In the genomic region with DNA sequence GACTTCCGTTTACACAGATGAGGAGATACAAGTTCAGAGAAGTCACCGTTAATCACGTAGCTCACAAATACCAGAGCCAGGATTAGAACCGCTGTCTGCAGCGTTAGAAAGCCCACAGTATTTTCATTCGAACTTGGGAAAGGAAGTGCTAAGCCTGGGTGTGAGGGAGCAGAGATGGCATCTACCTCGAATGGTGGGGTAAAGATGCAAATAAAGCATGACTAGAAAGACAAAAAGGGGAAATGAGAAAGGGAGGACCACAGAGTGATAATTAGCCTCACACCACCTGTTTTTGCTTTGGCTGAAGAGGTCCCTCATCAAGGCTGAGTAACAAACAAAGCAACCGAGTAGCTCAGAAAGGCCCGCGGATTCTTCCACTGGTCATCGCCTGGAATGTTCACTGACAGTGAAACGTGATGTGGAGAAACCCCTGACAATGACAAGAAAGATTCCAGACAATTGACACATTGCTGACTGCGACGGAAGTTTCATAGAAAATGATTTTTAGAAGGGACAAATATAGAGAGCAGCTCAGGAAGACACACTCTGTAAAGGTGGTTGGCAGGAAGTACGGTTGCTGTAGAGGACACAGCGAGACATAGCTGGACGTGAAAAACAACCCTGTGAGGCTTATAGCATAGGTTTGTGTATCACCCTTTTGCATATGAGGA, we compare ENCODE assay signal across 9 cellular contexts. TPM values are rescaled to one million over a fixed set of nuclear protein-coding genes. Genes with fewer than 3 reads are reported as not detected.
A peak's percentile ranks its signal among the peaks of the same experiment; 100 is the strongest.
DNase-seq lines count a peak whose midpoint lies in the region; ATAC-seq, FAIRE-seq and TF ChIP-seq lines count a peak whose summit lies in the region.
"Had no signal": no experiment of that assay in that cellular context is flagged by ENCODE, and none has a peak within 500 bp of the region (broad histone marks: within the 10 kb centered on the region; RNA-seq: fewer than 3 reads in every experiment).

No MANE protein-coding gene starts in this region.

- peaks cover 1% of the 10 kb centered on the region for H3K27me3 Mint-ChIP-seq in IgD-negative memory B cell

- WGBS in stomach, 5 donors = 71 to 75% (median 74%) methylated on average over 17 of the region's 17 CpGs
- 70 to 74% (median 74%) methylated on average over 17 of the region's 17 CpGs for WGBS in small intestine, 3 donors

- CTCF ChIA-PET in RWPE1 (lab: Yijun Ruan, JAX) = interaction anchor here (0.6 kb wide), 1 partner anchor 246 kb away, joined by 4 read pairs; no protein-coding TSS in a partner anchor

- FAIRE-seq in small intestine (lab: Jason Lieb, UNC) = no peak

- POLR2A ChIA-PET in RWPE1 (lab: Yijun Ruan, JAX; ENCODE audit: low non-redundant PET) = no interaction called here

- ATAC-seq in GM18870 (IDR thresholded peaks at IDR 0.05; ENCODE audit: unreplicated experiment) = peak; percentile 92
- peak; percentile 84 for ATAC-seq in HG02588 (IDR thresholded peaks at IDR 0.05; ENCODE audit: unreplicated experiment)
- peak; percentile 77 for ATAC-seq in mucosa of descending colon

- peak overlapping the region; percentile 75 to 91 (median 85) for H3K4me3 Mint-ChIP-seq in IgD-negative memory B cell

- no peak for TF ChIP-seq POLR2A in stomach (IDR thresholded peaks at IDR 0.05)

- intact Hi-C loops in mucosa of descending colon (cut with DNase I, micrococcal nuclease) = no loop called here
- intact Hi-C loops in stomach (cut with DNase I; ENCODE audit: low total_unique reads) = no loop called here

- H3K36me3 ChIP-seq in mucosa of descending colon (ENCODE audit: low read depth) (no peaks in the 10 kb centered on the region), stomach (no peaks in the 10 kb centered on the region), small intestine (ENCODE audit: control insufficient read depth in 2 of 2, insufficient read depth in 2 of 2, low read length in 2 of 2) (no peaks in the 10 kb centered on the region)

- H3K4me3 ChIP-seq in mucosa of descending colon (no peak overlapping the region), stomach (no peak overlapping the region), small intestine (ENCODE audit: low read depth in 1 of 2, low read length in 2 of 2) (no peak overlapping the region)

- H3K27ac ChIP-seq in RWPE1 (no peak overlapping the region), stomach (peak overlapping the region in 2 of 5 donors; percentile 14 to 36), small intestine (ENCODE audit: low read depth in 1 of 2, low read length in 1 of 2) (peak overlapping the region in 1 of 2 donors; percentile 57)

- H3K4me1 ChIP-seq in mucosa of descending colon (ENCODE audit: low read depth) (peaks cover 8% of the 10 kb centered on the region), stomach (peaks cover 8 to 21% (median 16%) of the 10 kb centered on the region in 4 donors), small intestine (ENCODE audit: control insufficient read depth in 2 of 2, insufficient read depth in 1 of 2, low read depth in 1 of 2, low read length in 1 of 2) (peaks cover 2 to 4% of the 10 kb centered on the region in 2 donors)

- peaks cover 5% of the 10 kb centered on the region for H3K36me3 Mint-ChIP-seq in IgD-negative memory B cell

- peaks cover 44 to 84% (median 68%) of the 10 kb centered on the region in 3 donors for H3K4me1 Mint-ChIP-seq in IgD-negative memory B cell

- TF ChIP-seq EP300 in stomach (IDR thresholded peaks at IDR 0.05) = no peak

- DNase-seq in mucosa of descending colon = peak in 1 of 3 donors; percentile 23
- DNase-seq in RWPE1 (ENCODE audit: low spot score) = no peak
- DNase-seq in stomach = no peak
- DNase-seq in small intestine = no peak
- no peak for DNase-seq in RKO (ENCODE audit: low spot score)
- DNase-seq: activated naive CD4-positive, alpha-beta T cell treated with Interleukin-2 at 50 U/mL for 16 hours had no signal

- peaks cover 0 to 2% (median 0%) of the 10 kb centered on the region in 3 donors for H3K9me3 Mint-ChIP-seq in IgD-negative memory B cell

- H3K9me3 ChIP-seq in mucosa of descending colon = no peaks in the 10 kb centered on the region
- no peaks in the 10 kb centered on the region for H3K9me3 ChIP-seq in stomach
- H3K9me3 ChIP-seq in small intestine (ENCODE audit: control insufficient read depth, low read depth) = no peaks in the 10 kb centered on the region

- TF ChIP-seq CTCF in mucosa of descending colon (IDR thresholded peaks at IDR 0.05) (no peak), RWPE1 (conservative IDR thresholded peaks at IDR 0.05; ENCODE audit: low read depth) (no peak), stomach (IDR thresholded peaks at IDR 0.05) (no peak)

- peak overlapping the region; percentile 89 to 99 (median 97) for H3K27ac Mint-ChIP-seq in IgD-negative memory B cell

- H3K27me3 ChIP-seq in stomach = no peaks in the 10 kb centered on the region
- H3K27me3 ChIP-seq in small intestine (ENCODE audit: control insufficient read depth in 2 of 2, insufficient read depth in 2 of 2, low read length in 2 of 2) = no peaks in the 10 kb centered on the region

RNA-seq across cellular contexts. Expression of a gene that starts 31.5 kb away (rescaled TPM):
- 19.0 TPM for polyA plus RNA-seq in IgD-negative memory B cell
- 10 to 100 TPM; 41.0 to 91.9 (median 43.0) TPM for total RNA-seq in mucosa of descending colon
- total RNA-seq in stomach = 1 to 10 TPM in 3 of 5 donors, under 1 TPM in 1, not detected in 1; 0.29 to 4.7 (median 1.9) TPM
- polyA plus RNA-seq in stomach = 1 to 10 TPM; 1.4 to 2.4 (median 1.8) TPM
- polyA plus RNA-seq in small intestine = 1 to 10 TPM in 1 of 3 donors, under 1 TPM in 2; 0.54 to 1.4 (median 0.67) TPM

RNA-seq across cellular contexts. Expression of a gene that starts 39.0 kb away (rescaled TPM):
- polyA plus RNA-seq in IgD-negative memory B cell = 149 TPM
- total RNA-seq in mucosa of descending colon = 10 to 100 TPM; 12.8 to 42.7 (median 19.0) TPM
- 10 to 100 TPM in 4 of 5 donors, 1 to 10 TPM in 1; 3.5 to 52.4 (median 23.3) TPM for total RNA-seq in stomach
- 1 to 10 TPM; 1.8 to 3.1 (median 2.1) TPM for polyA plus RNA-seq in stomach
- polyA plus RNA-seq in small intestine = 1 to 10 TPM in 1 of 3 donors, under 1 TPM in 2; 0.67 to 2.6 (median 0.81) TPM

Comparison
In these comparisons a context has a peak if more than half of its experiments do, and no peak if none do; other contexts are left out.
1. RNA of a gene that starts 39.0 kb away (polyA plus RNA-seq): 149 TPM in IgD-negative memory B cell (single experiment); 1.8 to 3.1 TPM in stomach and 0.67 to 2.6 TPM in small intestine; every median in the first group is over 10 times any median in the second.
2. Peak in every context shown above with its lines, with median percentiles within 50 percentile points of each other: ATAC-seq.